In the genomic region with DNA sequence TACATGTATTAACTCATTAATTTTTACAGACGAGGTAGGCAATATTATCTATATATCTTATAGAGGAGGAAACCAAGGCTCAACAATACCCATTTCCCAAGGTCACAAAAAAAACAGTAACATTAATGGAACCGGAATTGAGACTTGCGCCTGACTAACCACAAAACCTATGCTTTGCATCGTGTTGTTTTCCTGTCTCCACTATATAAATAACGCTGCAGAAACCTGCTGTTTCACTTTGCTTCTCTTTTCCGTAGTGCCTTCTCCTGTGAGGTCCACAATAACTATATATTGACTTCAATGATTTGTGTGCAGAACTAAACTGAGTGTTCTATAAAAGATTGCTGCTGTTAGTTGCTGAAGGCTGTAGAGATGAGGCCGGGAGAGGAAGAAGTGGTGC, we compare ENCODE assay signal across 12 cellular contexts.
DNase-seq lines count a peak whose midpoint lies in the region; ATAC-seq lines count a peak whose summit lies in the region.
"Had no signal": no experiment of that assay in that cellular context is flagged by ENCODE, and none has a peak within 500 bp of the region (broad histone marks: within the 10 kb centered on the region; RNA-seq: fewer than 3 reads in every experiment).

No MANE protein-coding gene starts in this region.

- peaks cover 25% of the 10 kb centered on the region for H3K36me3 Mint-ChIP-seq in activated naive CD4-positive, alpha-beta T cell treated with anti-CD3 and anti-CD28 coated beads, Interleukin-2, amount 10 ng/mL, durations not matched to agents 7 days and 5 days
- peaks cover 11 to 15% of the 10 kb centered on the region in 2 donors for H3K36me3 Mint-ChIP-seq in stimulated activated naive B cell treated with anti-CD40 and anti-IgM and Interleukin-4, amounts not matched to agents 10 μg/mL and 1 μg/mL and 100 μg/mL, for 72 hours

- ATAC-seq in HG02642 (IDR thresholded peaks at IDR 0.05; ENCODE audit: poor library complexity, unreplicated experiment), result peak; percentile 40
- ATAC-seq in stimulated activated naive B cell treated with anti-CD40 and anti-IgM and Interleukin-4, amounts not matched to agents 10 μg/mL and 1 μg/mL and 100 μg/mL, for 72 hours (replicated peaks), result peak; percentile 59 to 64

- CTCF ChIA-PET in activated naive CD4-positive, alpha-beta T cell treated with anti-CD3 and anti-CD28 coated beads, Interleukin-2, amount 10 ng/mL, durations not matched to agents 7 days and 5 days (lab: Charles Lee), result interaction anchor here (1.1 kb wide), 1 partner anchor 52 kb away, joined by 3 read pairs; no protein-coding TSS in a partner anchor

- peaks cover 36% of the 10 kb centered on the region for H3K4me1 Mint-ChIP-seq in activated naive CD4-positive, alpha-beta T cell treated with anti-CD3 and anti-CD28 coated beads, Interleukin-2, amount 10 ng/mL, durations not matched to agents 7 days and 5 days
- peaks cover 33 to 59% of the 10 kb centered on the region in 2 donors for H3K4me1 Mint-ChIP-seq in stimulated activated naive B cell treated with anti-CD40 and anti-IgM and Interleukin-4, amounts not matched to agents 10 μg/mL and 1 μg/mL and 100 μg/mL, for 72 hours

- peak; percentile 34 for DNase-seq in activated naive CD4-positive, alpha-beta T cell treated with anti-CD3 and anti-CD28 coated beads, Interleukin-2, amount 10 ng/mL, durations not matched to agents 7 days and 5 days
- DNase-seq in activated naive CD4-positive, alpha-beta T cell treated with Interleukin-2 at 50 U/mL for 16 hours, result no peak
- DNase-seq in NOMO-1 (lab: John Stamatoyannopoulos, UW; ENCODE audit: unreplicated experiment in 2 of 2) (peak; percentile 59 to 60), LoVo (ENCODE audit: low spot score) (no peak), CD1c-positive myeloid dendritic cell (ENCODE audit: extremely low spot score) (no peak), ecto neural progenitor cell (ENCODE audit: low spot score) (no peak)
- DNase-seq in stimulated activated naive B cell treated with anti-CD40 and anti-IgM and Interleukin-4, amounts not matched to agents 10 μg/mL and 1 μg/mL and 100 μg/mL, for 72 hours, result no peak
- DNase-seq: activated T-cell treated with anti-CD3 and anti-CD28 coated beads, Interleukin-2, amount 50 U/mL, for 1 hour; BE2C; NK-92 treated with Interleukin-12 subunit alpha and Interleukin-12 subunit beta, amount 100 ng/mL, for 24 hours; stimulated activated CD4-positive, alpha-beta T cell treated with anti-CD3 and anti-CD28 coated beads, Interleukin-2, amount 100 ng/mL, for 48 hours had no signal

- H3K27me3 Mint-ChIP-seq in activated naive CD4-positive, alpha-beta T cell treated with anti-CD3 and anti-CD28 coated beads, Interleukin-2, amount 10 ng/mL, durations not matched to agents 7 days and 5 days, result no peaks in the 10 kb centered on the region
- H3K27me3 Mint-ChIP-seq in stimulated activated naive B cell treated with anti-CD40 and anti-IgM and Interleukin-4, amounts not matched to agents 10 μg/mL and 1 μg/mL and 100 μg/mL, for 72 hours, result no peaks in the 10 kb centered on the region

- peak overlapping the region; percentile 1 for H3K4me3 Mint-ChIP-seq in activated naive CD4-positive, alpha-beta T cell treated with anti-CD3 and anti-CD28 coated beads, Interleukin-2, amount 10 ng/mL, durations not matched to agents 7 days and 5 days
- peak overlapping the region; percentile 53 to 65 for H3K4me3 Mint-ChIP-seq in stimulated activated naive B cell treated with anti-CD40 and anti-IgM and Interleukin-4, amounts not matched to agents 10 μg/mL and 1 μg/mL and 100 μg/mL, for 72 hours

- H3K27ac Mint-ChIP-seq in activated naive CD4-positive, alpha-beta T cell treated with anti-CD3 and anti-CD28 coated beads, Interleukin-2, amount 10 ng/mL, durations not matched to agents 7 days and 5 days, result peak overlapping the region; percentile 20
- peak overlapping the region; percentile 63 for H3K27ac Mint-ChIP-seq in stimulated activated naive B cell treated with anti-CD40 and anti-IgM and Interleukin-4, amounts not matched to agents 10 μg/mL and 1 μg/mL and 100 μg/mL, for 72 hours

- H3K9me3 Mint-ChIP-seq in activated naive CD4-positive, alpha-beta T cell treated with anti-CD3 and anti-CD28 coated beads, Interleukin-2, amount 10 ng/mL, durations not matched to agents 7 days and 5 days, result peaks cover 10% of the 10 kb centered on the region
- H3K9me3 Mint-ChIP-seq in stimulated activated naive B cell treated with anti-CD40 and anti-IgM and Interleukin-4, amounts not matched to agents 10 μg/mL and 1 μg/mL and 100 μg/mL, for 72 hours, result peaks cover 6% of the 10 kb centered on the region in 2 donors

Comparison
In these comparisons a context has a peak if more than half of its experiments do, and no peak if none do; other contexts are left out.
1. DNase-seq: peak in activated naive CD4-positive, alpha-beta T cell treated with anti-CD3 and anti-CD28 coated beads, Interleukin-2, amount 10 ng/mL, durations not matched to agents 7 days and 5 days (single experiment) and NOMO-1 (2 of 2); none in activated naive CD4-positive, alpha-beta T cell treated with Interleukin-2 at 50 U/mL for 16 hours (single experiment), stimulated activated naive B cell treated with anti-CD40 and anti-IgM and Interleukin-4, amounts not matched to agents 10 μg/mL and 1 μg/mL and 100 μg/mL, for 72 hours (single experiment), LoVo (single experiment), CD1c-positive myeloid dendritic cell (single experiment) and ecto neural progenitor cell (single experiment).